ENCODE assay signal across 20 cellular contexts in the genomic region with DNA sequence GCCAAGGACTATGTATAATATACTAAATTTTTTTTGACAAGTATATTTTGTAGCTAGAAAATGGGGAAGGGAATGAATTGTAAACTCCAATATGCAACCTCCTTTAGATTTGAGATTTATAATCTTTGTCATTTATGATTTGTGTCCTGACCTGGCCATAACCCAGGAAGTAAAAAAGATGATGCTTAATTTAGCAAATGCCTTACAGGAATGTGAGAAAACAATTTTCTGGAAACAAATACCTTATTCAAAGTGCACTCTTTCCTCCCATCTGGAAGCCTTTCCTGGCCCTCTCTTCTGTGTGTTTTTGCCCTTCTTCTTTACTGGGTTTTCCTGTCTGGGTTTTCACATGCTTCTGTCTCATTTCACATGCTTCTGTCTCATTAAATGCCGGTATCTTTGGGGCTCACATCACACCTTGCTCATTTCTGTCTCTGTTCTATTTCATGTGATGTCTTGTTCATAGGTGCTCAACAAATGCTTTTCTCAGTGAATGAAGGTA.
A peak's percentile ranks its signal among the peaks of the same experiment; 100 is the strongest.
DNase-seq lines count a peak whose midpoint lies in the region; ATAC-seq and TF ChIP-seq lines count a peak whose summit lies in the region.
"Had no signal": no experiment of that assay in that cellular context is flagged by ENCODE, and none has a peak within 500 bp of the region (broad histone marks: within the 10 kb centered on the region; RNA-seq: fewer than 3 reads in every experiment).

No MANE protein-coding gene starts in this region.

- H3F3A ChIP-seq in SK-N-SH (replicated peaks; ENCODE audit: insufficient read depth): no peaks in the 10 kb centered on the region

- H3K27ac ChIP-seq in SK-N-SH (ENCODE audit: low read depth in 2 of 2, low read length in 1 of 2) (no peak overlapping the region), dorsolateral prefrontal cortex (peak overlapping the region in 41 of 59 donors; percentile 6 to 97 (median 58)), spleen (peak overlapping the region in 6 of 8 donors; percentile 11 to 82 (median 49)), uterus (peak overlapping the region; percentile 23 to 63)
- H3K27ac ChIP-seq: 22Rv1, KMS-11, RWPE1, SJCRH30 had no signal

- no peak overlapping the region for H3K4me3 ChIP-seq in SK-N-SH (ENCODE audit: low read depth in 2 of 2, low read length in 1 of 2)
- no peak overlapping the region for H3K4me3 ChIP-seq in dorsolateral prefrontal cortex
- H3K4me3 ChIP-seq in spleen: no peak overlapping the region
- no peak overlapping the region for H3K4me3 ChIP-seq in uterus
- H3K4me3 ChIP-seq: HAP-1, SJCRH30 had no signal

- H4K20me1 ChIP-seq in SK-N-SH (ENCODE audit: insufficient read depth): no peaks in the 10 kb centered on the region

- 72% methylated on average over 1 of the region's 1 CpG for WGBS in SK-N-SH (ENCODE audit: low lambda C conversion rate)
- 48 to 66% (median 63%) methylated on average over 1 of the region's 1 CpG for WGBS in spleen, 5 donors

- no peak overlapping the region for H3K9ac ChIP-seq in SK-N-SH
- H3K9ac ChIP-seq: KMS-11 had no signal

- TF ChIP-seq EP300 in SK-N-SH (IDR thresholded peaks at IDR 0.05; ENCODE audit: borderline replicate concordance in 1 of 2, low read depth in 1 of 2, low read length in 1 of 2): no peak

- TF ChIP-seq POLR2A in spleen (IDR thresholded peaks at IDR 0.05) (no peak), uterus (IDR thresholded peaks at IDR 0.05) (no peak)

- H3K9me2 ChIP-seq in SK-N-SH: no peaks in the 10 kb centered on the region

- no peak for TF ChIP-seq RAD21 in SK-N-SH (IDR thresholded peaks at IDR 0.05; ENCODE audit: low read length)

- H3K36me3 ChIP-seq in SK-N-SH (replicated peaks in 1 of 2; ENCODE audit: control insufficient read depth in 1 of 2, insufficient read depth in 2 of 2, low read length in 1 of 2) (no peaks in the 10 kb centered on the region), spleen (peaks cover 0 to 17% (median 3%) of the 10 kb centered on the region in 6 donors), uterus (no peaks in the 10 kb centered on the region)
- H3K36me3 ChIP-seq: HAP-1, SJCRH30 had no signal

- intact Hi-C loops in dorsolateral prefrontal cortex (cut with DNase I) (no loop called here), spleen (cut with DNase I; ENCODE audit: low total_unique reads) (no loop called here), uterus (cut with DNase I; ENCODE audit: low total_unique reads) (no loop called here)

- ATAC-seq in SK-N-SH treated with all-trans-retinoic acid at 6 μM for 48 hours (no peak), HG03469 (IDR thresholded peaks at IDR 0.05; ENCODE audit: unreplicated experiment) (no peak)

- CTCF ChIA-PET in SK-N-SH (lab: Yijun Ruan, JAX): interaction anchor here (1.5 to 2.3 kb wide), 2 partner anchors 12 to 19 kb away, joined by 3 to 5 read pairs; no protein-coding TSS in a partner anchor

- H2AFZ ChIP-seq in SK-N-SH (ENCODE audit: low read depth): no peak overlapping the region

- DNase-seq in SK-N-SH (no peak), dorsolateral prefrontal cortex (no peak), spleen (no peak), uterus (no peak)
- DNase-seq in stimulated activated CD4-positive, alpha-beta T cell treated with anti-CD3 and anti-CD28 coated beads, Interleukin-1b, Interleukin-23, amount 100 ng/mL, for 48 hours: no peak
- no peak for DNase-seq in activated CD8-positive, alpha-beta memory T cell treated with anti-CD3 and anti-CD28 coated beads, Interleukin-2, amount 50 U/mL, for 4 hours
- DNase-seq: AML-193, DMS 273 treated with DMSO at 0.1 percent for 48 hours, NCI-H1417, NCI-H187, NCI-H2227 treated with DMSO at 0.1 percent for 48 hours, NCI-H524, NCI-H82, SJCRH30 had no signal

- no peak overlapping the region for H3K4me2 ChIP-seq in SK-N-SH
- H3K4me2 ChIP-seq: KMS-11 had no signal

- H3K27me3 ChIP-seq in SK-N-SH (ENCODE audit: insufficient read depth) (no peaks in the 10 kb centered on the region), dorsolateral prefrontal cortex (no peaks in the 10 kb centered on the region), spleen (replicated peaks in 1 of 7) (no peaks in the 10 kb centered on the region), uterus (no peaks in the 10 kb centered on the region)
- H3K27me3 ChIP-seq: SJCRH30 had no signal

- no peaks in the 10 kb centered on the region for H3K79me2 ChIP-seq in SK-N-SH (ENCODE audit: insufficient read depth)

- H3K4me1 ChIP-seq in SK-N-SH (ENCODE audit: control insufficient read depth in 1 of 2, insufficient read depth in 2 of 2, low read depth in 1 of 2, low read length in 1 of 2): peaks cover 0 to 17% of the 10 kb centered on the region in 2 experiments; a peak in 2 of 4 replicates
- peaks cover 15 to 94% (median 36%) of the 10 kb centered on the region in 6 donors for H3K4me1 ChIP-seq in spleen
- peaks cover 9 to 10% of the 10 kb centered on the region in 2 donors for H3K4me1 ChIP-seq in uterus
- H3K4me1 ChIP-seq: SJCRH30 had no signal

- TF ChIP-seq CTCF in SK-N-SH (IDR thresholded peaks at IDR 0.05) (no peak), dorsolateral prefrontal cortex (IDR thresholded peaks at IDR 0.05 in 54 of 56, conservative IDR thresholded peaks at IDR 0.05 in 2 of 56; ENCODE audit: low read depth in 1 of 56, partially characterized antibody in 56 of 56) (no peak), spleen (IDR thresholded peaks at IDR 0.05 in 8 of 11, conservative IDR thresholded peaks at IDR 0.05 in 3 of 11) (no peak), uterus (IDR thresholded peaks at IDR 0.05) (no peak)

- H3K9me3 ChIP-seq in SK-N-SH: no peaks in the 10 kb centered on the region
- H3K9me3 ChIP-seq in spleen: no peaks in the 10 kb centered on the region
- H3K9me3 ChIP-seq in uterus: no peaks in the 10 kb centered on the region
- H3K9me3 ChIP-seq: HAP-1, SJCRH30 had no signal

- POLR2A ChIA-PET in SK-N-SH (lab: Yijun Ruan, JAX): no interaction called here

TF ChIP-seq in SK-N-SH treated with all-trans-retinoic acid at 6 μM for 48 hours, 23 proteins besides CTCF, POLR2A, EP300 and RAD21:
- TF ChIP-seq ISL1 (CRISPR knock-in tag; IDR thresholded peaks at IDR 0.05): peak; percentile 72
- no peak for TF ChIP-seq ZNF8 (CRISPR knock-in tag; IDR thresholded peaks at IDR 0.05)

TF ChIP-seq in SK-N-SH, 30 proteins besides CTCF, POLR2A, EP300 and RAD21:
- TF ChIP-seq POLR2AphosphoS5 (IDR thresholded peaks at IDR 0.05; ENCODE audit: low read depth, low read length): no peak
- TF ChIP-seq TCF12 (IDR thresholded peaks at IDR 0.05): no peak
- no peak for TF ChIP-seq MEF2A (IDR thresholded peaks at IDR 0.05; ENCODE audit: borderline replicate concordance, low read depth)
- TF ChIP-seq MXI1 (IDR thresholded peaks at IDR 0.05; ENCODE audit: low read depth, low read length): no peak
- no peak for TF ChIP-seq FOXM1 (IDR thresholded peaks at IDR 0.05; ENCODE audit: low read depth)
- TF ChIP-seq JUND (IDR thresholded peaks at IDR 0.05): no peak
- TF ChIP-seq CHD2 (IDR thresholded peaks at IDR 0.05; ENCODE audit: low read length, partially characterized antibody): no peak
- no peak for TF ChIP-seq GATA2 (CRISPR knock-in tag; IDR thresholded peaks at IDR 0.05)
- no peak for TF ChIP-seq RCOR1 (IDR thresholded peaks at IDR 0.05; ENCODE audit: low read length)
- no peak for TF ChIP-seq FOXJ3 (CRISPR knock-in tag; IDR thresholded peaks at IDR 0.05)
- TF ChIP-seq RFX5 (IDR thresholded peaks at IDR 0.05; ENCODE audit: low read length): no peak
- no peak for TF ChIP-seq TAF1 (IDR thresholded peaks at IDR 0.05; ENCODE audit: borderline replicate concordance, low read depth, low read length)

Comparison
In these comparisons a context has a peak if more than half of its experiments do, and no peak if none do; other contexts are left out.
1. H3K27ac ChIP-seq: peak in dorsolateral prefrontal cortex (41 of 59), spleen (6 of 8) and uterus (2 of 2); none in SK-N-SH (0 of 2).